9 cellular contexts compared by ENCODE assay signal in genomic region chr2:11775384-11775783, GRCh38. TPM values are rescaled to one million over a fixed set of nuclear protein-coding genes. Genes with fewer than 3 reads are reported as not detected.
A peak's percentile ranks its signal among the peaks of the same experiment; 100 is the strongest.
DNase-seq lines count a peak whose midpoint lies in the region; ATAC-seq and TF ChIP-seq lines count a peak whose summit lies in the region.
"Had no signal": no experiment of that assay in that cellular context is flagged by ENCODE, and none has a peak within 500 bp of the region (broad histone marks: within the 10 kb centered on the region; RNA-seq: fewer than 3 reads in every experiment).

No MANE protein-coding gene starts in this region.

- no peaks in the 10 kb centered on the region for H3K9me3 ChIP-seq in heart right ventricle

- H3K4me1 Mint-ChIP-seq in activated CD4-positive, alpha-beta memory T cell treated with anti-CD3 and anti-CD28 coated beads for 36 hours (ENCODE audit: low read depth): peaks cover 58% of the 10 kb centered on the region
- H3K4me1 Mint-ChIP-seq: nephron had no signal

- no peaks in the 10 kb centered on the region for H3K27me3 Mint-ChIP-seq in activated CD4-positive, alpha-beta memory T cell treated with anti-CD3 and anti-CD28 coated beads for 36 hours

- peaks cover 0 to 37% (median 23%) of the 10 kb centered on the region in 9 donors for H3K4me1 ChIP-seq in heart right ventricle

- H3K27ac ChIP-seq in heart right ventricle: peak overlapping the region in 5 of 10 donors; percentile 2 to 76 (median 49)

- DNase-seq in AG04449 (ENCODE audit: low read depth, low spot score) (peak; percentile 21), activated gamma-delta T cell treated with Interleukin-2 at 50 U/mL for 16 hours (no peak), heart right ventricle (no peak), DMS153 (lab: John Stamatoyannopoulos, UW) (no peak), NCI-H1105 (lab: John Stamatoyannopoulos, UW) (no peak)
- DNase-seq in activated CD4-positive, alpha-beta memory T cell treated with anti-CD3 and anti-CD28 coated beads for 36 hours: no peak

- CTCF ChIA-PET in AG04449 (lab: Yijun Ruan, JAX): interaction anchor here (0.8 to 2.8 kb wide), 12 partner anchors 8 to 94 kb away, joined by 3 to 27 read pairs (median 6); no protein-coding TSS in a partner anchor
- CTCF ChIA-PET in activated CD4-positive, alpha-beta memory T cell treated with anti-CD3 and anti-CD28 coated beads for 36 hours (lab: Charles Lee): interaction anchor here (0.5 to 3.0 kb wide), 13 partner anchors 9 to 941 kb away, joined by 3 to 15 read pairs (median 6); partner anchors contain the start of genes LPIN1 and TRIB2

- H3K4me3 ChIP-seq in AG04449 (ENCODE audit: low read depth, low read length) (no peak overlapping the region; the same call in 1 of the 2 replicates), heart right ventricle (peak overlapping the region in 1 of 10 donors; percentile 10)

- intact Hi-C loops in activated CD4-positive, alpha-beta memory T cell treated with anti-CD3 and anti-CD28 coated beads for 36 hours (cut with micrococcal nuclease): loop anchor here (1.0 kb wide), 1 partner anchor 21 kb away; no protein-coding TSS in a partner anchor
- intact Hi-C loops in heart right ventricle (cut with DNase I): loop anchor here in 9 of 10 donors (2.0 to 10.0 kb wide), 6 partner anchors 33 to 301 kb away; no protein-coding TSS in a partner anchor

- H3K9me3 Mint-ChIP-seq in activated CD4-positive, alpha-beta memory T cell treated with anti-CD3 and anti-CD28 coated beads for 36 hours: no peaks in the 10 kb centered on the region
- H3K9me3 Mint-ChIP-seq: nephron had no signal

- WGBS in heart right ventricle, 2 donors: 56 to 73% methylated on average over 4 of the region's 4 CpGs

- H3K4me3 Mint-ChIP-seq in activated CD4-positive, alpha-beta memory T cell treated with anti-CD3 and anti-CD28 coated beads for 36 hours: peak overlapping the region; percentile 36
- H3K4me3 Mint-ChIP-seq: nephron had no signal

- POLR2A ChIA-PET in AG04449 (lab: Yijun Ruan, JAX): no interaction called here
- POLR2A ChIA-PET in activated CD4-positive, alpha-beta memory T cell treated with anti-CD3 and anti-CD28 coated beads for 36 hours (lab: Charles Lee): interaction anchor here (2.5 to 3.0 kb wide), 2 partner anchors 29 to 31 kb away, joined by 9 read pairs; partner anchors contain the start of gene LPIN1

- H3K36me3 Mint-ChIP-seq in activated CD4-positive, alpha-beta memory T cell treated with anti-CD3 and anti-CD28 coated beads for 36 hours: peaks cover 51% of the 10 kb centered on the region

- TF ChIP-seq CTCF in AG04449 (IDR thresholded peaks at IDR 0.05; ENCODE audit: insufficient read depth, low read length, missing control alignments): no peak
- TF ChIP-seq CTCF in heart right ventricle (IDR thresholded peaks at IDR 0.05): no peak

- peak; percentile 86 for ATAC-seq in GM18907 (IDR thresholded peaks at IDR 0.05; ENCODE audit: unreplicated experiment)
- peak; percentile 73 for ATAC-seq in HG03060 (IDR thresholded peaks at IDR 0.05; ENCODE audit: low read depth, unreplicated experiment)
- no peak for ATAC-seq in heart right ventricle

- H3K27ac Mint-ChIP-seq in activated CD4-positive, alpha-beta memory T cell treated with anti-CD3 and anti-CD28 coated beads for 36 hours: peak overlapping the region; percentile 91
- H3K27ac Mint-ChIP-seq: nephron had no signal

- H3K36me3 ChIP-seq in heart right ventricle: peaks cover 0 to 84% (median 8%) of the 10 kb centered on the region in 9 donors

- H3K27me3 ChIP-seq in heart right ventricle: no peaks in the 10 kb centered on the region

RNA-seq across cellular contexts. Expression of gene LPIN1, which starts 29.0 kb away (rescaled TPM):
- 10 to 100 TPM; 41.1 to 48.0 TPM for total RNA-seq in activated CD4-positive, alpha-beta memory T cell treated with anti-CD3 and anti-CD28 coated beads for 36 hours
- 10 to 100 TPM; 28.0 to 61.0 (median 34.9) TPM for total RNA-seq in heart right ventricle
- polyA plus RNA-seq in heart right ventricle: 10 to 100 TPM; 18.9 to 26.9 TPM

Comparison
In these comparisons a context has a peak if more than half of its experiments do, and no peak if none do; other contexts are left out.
1. ATAC-seq: peak in GM18907 (single experiment) and HG03060 (single experiment); none in heart right ventricle (0 of 8).